In genomic region chr13:21075303-21076264, GRCh38 we compare ENCODE assay signal across 8 cellular contexts. TPM values are rescaled to one million over a fixed set of nuclear protein-coding genes. Genes with fewer than 3 reads are reported as not detected.
DNase-seq lines count a peak whose midpoint lies in the region; ATAC-seq, FAIRE-seq and TF ChIP-seq lines count a peak whose summit lies in the region.

No MANE protein-coding gene starts in this region.

- H3K27me3 ChIP-seq in pancreas, result peaks cover 0 to 5% (median 0%) of the 10 kb centered on the region in 4 donors

- no peaks in the 10 kb centered on the region for H3K9me3 ChIP-seq in pancreas

- peaks cover 2% of the 10 kb centered on the region for H3K9me3 Mint-ChIP-seq in glutamatergic neuron (ENCODE audit: unreplicated experiment)

- H3K4me1 ChIP-seq in pancreas, result peaks cover 0 to 4% (median 3%) of the 10 kb centered on the region in 3 donors

- H3K27ac Mint-ChIP-seq in glutamatergic neuron (ENCODE audit: unreplicated experiment), result no peak overlapping the region

- peaks cover 2% of the 10 kb centered on the region for H3K4me1 Mint-ChIP-seq in glutamatergic neuron (ENCODE audit: low read depth, unreplicated experiment)

- peak overlapping the region in 1 of 4 donors; percentile 41 for H3K27ac ChIP-seq in pancreas

- peaks cover 5% of the 10 kb centered on the region for H3K27me3 Mint-ChIP-seq in glutamatergic neuron (ENCODE audit: unreplicated experiment)

- intact Hi-C loops in pancreas (cut with DNase I), result no loop called here

- DNase-seq in NOMO-1 (lab: John Stamatoyannopoulos, UW; ENCODE audit: unreplicated experiment in 2 of 2) (peak; percentile 27 to 38), NOMO-1 treated with dmso at 0.1 percent for 144 hours (lab: John Stamatoyannopoulos, UW; ENCODE audit: unreplicated experiment) (no peak), glutamatergic neuron (peak; percentile 71), pancreas (peak in 2 of 6 donors; percentile 72 to 76), globus pallidus (ENCODE audit: low spot score) (no peak)
- DNase-seq in activated CD8-positive, alpha-beta memory T cell treated with anti-CD3 and anti-CD28 coated beads, Interleukin-2, amount 50 U/mL, for 48 hours, result peak; percentile 73

- WGBS in pancreas, 2 donors, result 8 to 9% methylated on average over 49 to 55 of the region's 67 CpGs

- TF ChIP-seq CTCF in glutamatergic neuron (IDR thresholded peaks at IDR 0.05; ENCODE audit: partially characterized antibody, unreplicated experiment), result no peak
- no peak for TF ChIP-seq CTCF in pancreas (IDR thresholded peaks at IDR 0.05)

- no peaks in the 10 kb centered on the region for H3K36me3 Mint-ChIP-seq in glutamatergic neuron (ENCODE audit: unreplicated experiment)

- H3K4me3 ChIP-seq in pancreas, result peak overlapping the region in 2 of 4 donors; percentile 26 to 43

- peak overlapping the region; percentile 80 for H3K4me3 Mint-ChIP-seq in glutamatergic neuron (ENCODE audit: unreplicated experiment)

- ATAC-seq in pancreas (peak in 3 of 4 donors; percentile 60 to 68 (median 62)), HG02610 (IDR thresholded peaks at IDR 0.05; ENCODE audit: unreplicated experiment) (no peak), HG03108 (IDR thresholded peaks at IDR 0.05; ENCODE audit: unreplicated experiment) (no peak)

- no peak for FAIRE-seq in pancreas (lab: Jason Lieb, UNC)

- H3K36me3 ChIP-seq in pancreas, result no peaks in the 10 kb centered on the region

RNA-seq across cellular contexts. Expression of gene LATS2, which starts 14.2 kb away (rescaled TPM):
- total RNA-seq in glutamatergic neuron (ENCODE audit: unreplicated experiment) (2.2 TPM), pancreas (10 to 100 TPM in 2 of 6 donors, 1 to 10 TPM in 4; 6.0 to 12.5 (median 8.3) TPM)
- polyA plus RNA-seq in pancreas, result 1 to 10 TPM; 3.8 to 6.7 TPM

Comparison
In these comparisons a context has a peak if more than half of its experiments do, and no peak if none do; other contexts are left out.
1. DNase-seq: peak in NOMO-1 (2 of 2), activated CD8-positive, alpha-beta memory T cell treated with anti-CD3 and anti-CD28 coated beads, Interleukin-2, amount 50 U/mL, for 48 hours (single experiment) and glutamatergic neuron (single experiment); none in NOMO-1 treated with dmso at 0.1 percent for 144 hours (single experiment) and globus pallidus (single experiment).
2. ATAC-seq: peak in pancreas (3 of 4); none in HG02610 (single experiment) and HG03108 (single experiment).